26 cellular contexts compared by ENCODE assay signal in genomic region chr13:26047040-26047439, GRCh38. TPM values are rescaled to one million over a fixed set of nuclear protein-coding genes. Genes with fewer than 3 reads are reported as not detected.
"Had no signal": no experiment of that assay in that cellular context is flagged by ENCODE, and none has a peak within 500 bp of the region (broad histone marks: within the 10 kb centered on the region; RNA-seq: fewer than 3 reads in every experiment).

No MANE protein-coding gene starts in this region.

- H3K36me3 Mint-ChIP-seq: activated CD8-positive, alpha-beta memory T cell treated with anti-CD3 and anti-CD28 coated beads, Interleukin-2, amount 10 ng/mL, durations not matched to agents 7 days and 5 days; activated naive CD4-positive, alpha-beta T cell treated with anti-CD3 and anti-CD28 coated beads, Interleukin-2, amount 50 U/mL, for 24 hours had no signal

- H3K9me3 ChIP-seq: MG63, Peyer's patch had no signal

- DNase-seq: activated B cell treated with CpG ODN at 0.5 μM for 24 hours; activated CD4-positive, alpha-beta T cell treated with anti-CD3 and anti-CD28 coated beads for 1 hour; activated CD4-positive, alpha-beta T cell treated with anti-CD3 and anti-CD28 coated beads, Interleukin-2, amount 10 ng/mL, durations not matched to agents 24 days and 14 days; activated CD4-positive, alpha-beta T cell treated with anti-CD3 and anti-CD28 coated beads, Interleukin-2, amount 50 U/mL, for 48 hours; activated CD8-positive, alpha-beta memory T cell treated with anti-CD3 and anti-CD28 coated beads, Interleukin-2, amount 10 ng/mL, durations not matched to agents 7 days and 5 days; activated effector memory CD4-positive, alpha-beta T cell treated with Interleukin-2 at 50 U/mL for 16 hours; activated naive CD4-positive, alpha-beta T cell; activated T-cell treated with anti-CD3 and anti-CD28 coated beads, Interleukin-2, amount 50 U/mL, for 24 hours; aorta; central memory CD4-positive, alpha-beta T cell; KG1; MG63; MV-4-11; NCI-H1092 treated with DMSO at 0.1 percent for 48 hours; NCI-H1417 treated with DMSO at 0.1 percent for 48 hours; NCI-H1694 treated with DMSO at 0.1 percent for 48 hours; NCI-H2029 treated with DMSO at 0.1 percent for 48 hours; NCI-H510A treated with DMSO at 0.1 percent for 48 hours; NCI-H69; Peyer's patch; SHP77; T-helper 9 cell had no signal

- H3K27ac Mint-ChIP-seq: activated B cell treated with CpG ODN at 0.5 μM for 24 hours; activated CD4-positive, alpha-beta T cell treated with anti-CD3 and anti-CD28 coated beads, Interleukin-2, amount 10 ng/mL, durations not matched to agents 24 days and 14 days; activated CD8-positive, alpha-beta memory T cell treated with anti-CD3 and anti-CD28 coated beads, Interleukin-2, amount 10 ng/mL, durations not matched to agents 7 days and 5 days; activated naive CD4-positive, alpha-beta T cell treated with anti-CD3 and anti-CD28 coated beads, Interleukin-2, amount 50 U/mL, for 24 hours; activated T-cell treated with anti-CD3 and anti-CD28 coated beads, Interleukin-2, amount 50 U/mL, for 24 hours; activated T-helper 1 cell treated with anti-CD3 and anti-CD28 coated beads, Interleukin-12 subunit alpha, Interleukin-12 subunit beta, Interleukin-2, Interleukin-4 antibody, amounts not matched to agents 30 ng/mL and 10 ng/mL and 1 ng/mL, durations not matched to agents 14 hours and 24 hours and 36 hours; T-helper 1 cell treated with Interleukin-12 subunit alpha and Interleukin-12 subunit beta and Interleukin-4 antibody, amounts not matched to agents 30 μg/mL and 1 μg/mL, for 36 hours had no signal

- H3K4me3 ChIP-seq: MG63, Peyer's patch, SJSA1 had no signal

- ATAC-seq: activated CD8-positive, alpha-beta memory T cell treated with anti-CD3 and anti-CD28 coated beads, Interleukin-2, amount 10 ng/mL, durations not matched to agents 7 days and 5 days had no signal

- H3K9me3 Mint-ChIP-seq: activated B cell treated with CpG ODN at 0.5 μM for 24 hours; activated CD4-positive, alpha-beta T cell treated with anti-CD3 and anti-CD28 coated beads, Interleukin-2, amount 10 ng/mL, durations not matched to agents 24 days and 14 days; activated naive CD4-positive, alpha-beta T cell treated with anti-CD3 and anti-CD28 coated beads, Interleukin-2, amount 50 U/mL, for 24 hours; activated T-cell treated with anti-CD3 and anti-CD28 coated beads, Interleukin-2, amount 50 U/mL, for 24 hours; activated T-helper 1 cell treated with anti-CD3 and anti-CD28 coated beads, Interleukin-12 subunit alpha, Interleukin-12 subunit beta, Interleukin-2, Interleukin-4 antibody, amounts not matched to agents 30 ng/mL and 10 ng/mL and 1 ng/mL, durations not matched to agents 14 hours and 24 hours and 36 hours; T-helper 1 cell treated with Interleukin-12 subunit alpha and Interleukin-12 subunit beta and Interleukin-4 antibody, amounts not matched to agents 30 μg/mL and 1 μg/mL, for 36 hours had no signal

- H3K4me3 Mint-ChIP-seq: activated B cell treated with CpG ODN at 0.5 μM for 24 hours; activated CD4-positive, alpha-beta T cell treated with anti-CD3 and anti-CD28 coated beads, Interleukin-2, amount 10 ng/mL, durations not matched to agents 24 days and 14 days; activated CD8-positive, alpha-beta memory T cell treated with anti-CD3 and anti-CD28 coated beads, Interleukin-2, amount 10 ng/mL, durations not matched to agents 7 days and 5 days; activated naive CD4-positive, alpha-beta T cell treated with anti-CD3 and anti-CD28 coated beads, Interleukin-2, amount 50 U/mL, for 24 hours; activated T-cell treated with anti-CD3 and anti-CD28 coated beads, Interleukin-2, amount 50 U/mL, for 24 hours; activated T-helper 1 cell treated with anti-CD3 and anti-CD28 coated beads, Interleukin-12 subunit alpha, Interleukin-12 subunit beta, Interleukin-2, Interleukin-4 antibody, amounts not matched to agents 30 ng/mL and 10 ng/mL and 1 ng/mL, durations not matched to agents 14 hours and 24 hours and 36 hours; T-helper 1 cell treated with Interleukin-12 subunit alpha and Interleukin-12 subunit beta and Interleukin-4 antibody, amounts not matched to agents 30 μg/mL and 1 μg/mL, for 36 hours had no signal

- H3K36me3 ChIP-seq: MG63, Peyer's patch, SJSA1 had no signal

- H3K27ac ChIP-seq: Peyer's patch, SJSA1 had no signal

RNA-seq across cellular contexts. Expression of gene SHISA2, which starts 4.8 kb away (rescaled TPM):
- total RNA-seq: activated B cell treated with CpG ODN at 0.5 μM for 24 hours had no signal
- polyA plus RNA-seq: aorta had no signal
